ENCODE assay signal across 17 cellular contexts in genomic region chr11:44007746-44008501, GRCh38. TPM values are rescaled to one million over a fixed set of nuclear protein-coding genes. Genes with fewer than 3 reads are reported as not detected.
A peak's percentile ranks its signal among the peaks of the same experiment; 100 is the strongest.
DNase-seq lines count a peak whose midpoint lies in the region; ATAC-seq, FAIRE-seq and TF ChIP-seq lines count a peak whose summit lies in the region.
"Had no signal": no experiment of that assay in that cellular context is flagged by ENCODE, and none has a peak within 500 bp of the region (broad histone marks: within the 10 kb centered on the region; RNA-seq: fewer than 3 reads in every experiment).

No MANE protein-coding gene starts in this region.

- ATAC-seq in Right ventricle myocardium superior (ENCODE audit: poor library complexity), result no peak

- H3K27me3 Mint-ChIP-seq in progenitor cell of endocrine pancreas, result peaks cover 4% of the 10 kb centered on the region

- no peaks in the 10 kb centered on the region for H3K9me3 Mint-ChIP-seq in progenitor cell of endocrine pancreas (ENCODE audit: low read depth)
- H3K9me3 Mint-ChIP-seq: activated CD4-positive, alpha-beta memory T cell treated with anti-CD3 and anti-CD28 coated beads for 36 hours; stimulated activated naive CD8-positive, alpha-beta T cell treated with anti-CD3 and anti-CD28 coated beads, Interleukin-15, Interleukin-2, amounts not matched to agents 100 ng/mL and 50 ng/mL, for 24 hours had no signal

- no peak overlapping the region for H3K4ac ChIP-seq in H1 (replicated peaks; ENCODE audit: insufficient read length, low read depth, low read length)

- DNase-seq in left ventricle myocardium inferior (no peak), Right ventricle myocardium superior (no peak), H1 (ENCODE audit: low read depth in 1 of 2, low spot score in 2 of 2) (peak in 1 of 2 experiments; percentile 32), progenitor cell of endocrine pancreas (ENCODE audit: low spot score, unreplicated experiment) (no peak), esophagus muscularis mucosa (ENCODE audit: extremely low spot score) (no peak), HuH-7 (ENCODE audit: low spot score) (no peak), HTR-8/SVneo (ENCODE audit: insufficient read length, low spot score) (no peak), GM10266 (ENCODE audit: extremely low spot score) (no peak)
- DNase-seq: ACHN; activated CD4-positive, alpha-beta memory T cell treated with anti-CD3 and anti-CD28 coated beads for 36 hours; GDM1; Kasumi-1; NCI-H1436; NCI-H226 had no signal

- H3K4me2 ChIP-seq in H1 (ENCODE audit: insufficient read depth in 1 of 2, low read depth in 2 of 2, low read length in 2 of 2), result no peak overlapping the region
- H3K4me2 ChIP-seq: smooth muscle cell had no signal

- H2BK12ac ChIP-seq in H1 (ENCODE audit: low read depth, low read length), result no peak overlapping the region

- no peaks in the 10 kb centered on the region for H3K79me2 ChIP-seq in H1 (ENCODE audit: control insufficient read depth in 1 of 2, insufficient read depth in 2 of 2, low read length in 2 of 2)

- H3K4me3 Mint-ChIP-seq in progenitor cell of endocrine pancreas (ENCODE audit: low read depth), result no peak overlapping the region
- H3K4me3 Mint-ChIP-seq: activated CD4-positive, alpha-beta memory T cell treated with anti-CD3 and anti-CD28 coated beads for 36 hours; stimulated activated naive CD8-positive, alpha-beta T cell treated with anti-CD3 and anti-CD28 coated beads, Interleukin-15, Interleukin-2, amounts not matched to agents 100 ng/mL and 50 ng/mL, for 24 hours had no signal

- H3K9ac ChIP-seq in H1 (replicated peaks in 1 of 4; ENCODE audit: extremely low read depth in 1 of 4, low read depth in 3 of 4, low read length in 3 of 4), result no peak overlapping the region

- H3K4me1 Mint-ChIP-seq in progenitor cell of endocrine pancreas (ENCODE audit: low read depth), result peaks cover 2% of the 10 kb centered on the region

- no peak overlapping the region for H3K56ac ChIP-seq in H1 (replicated peaks; ENCODE audit: insufficient read length, low read depth, low read length)

- 88% methylated on average over 8 of the region's 8 CpGs; no CpG with 5 or more reads in 1 of the 2 experiments for WGBS in H1 (ENCODE audit: extremely low coverage in 1 of 2, insufficient coverage in 1 of 2, insufficient read length in 1 of 2, insufficient replicate concordance in 2 of 2, low coverage in 1 of 2, low lambda C conversion rate in 2 of 2, missing lambda C conversion rate in 1 of 2), 2 experiments
- 96% methylated on average over 8 of the region's 8 CpGs for WGBS in esophagus muscularis mucosa

- H4K20me1 ChIP-seq in H1 (replicated peaks in 1 of 2; ENCODE audit: control insufficient read depth in 1 of 2, insufficient read depth in 2 of 2, low read length in 2 of 2), result no peaks in the 10 kb centered on the region

- FAIRE-seq in H1 (lab: Jason Lieb, UNC) (no peak), HTR-8/SVneo (lab: Jason Lieb, UNC) (no peak)

- TF ChIP-seq RAD21 in H1 (IDR thresholded peaks at IDR 0.05 in 1 of 2, conservative IDR thresholded peaks at IDR 0.05 in 1 of 2; ENCODE audit: low read depth in 2 of 2, low read length in 2 of 2), result no peak

- H2BK20ac ChIP-seq in H1 (ENCODE audit: low read length), result no peak overlapping the region

- intact Hi-C loops in left ventricle myocardium inferior (cut with micrococcal nuclease), result no loop called here
- intact Hi-C loops in Right ventricle myocardium superior (cut with DNase I), result no loop called here
- intact Hi-C loops in esophagus muscularis mucosa (cut with DNase I), result no loop called here

- no peak overlapping the region for H4K8ac ChIP-seq in H1 (ENCODE audit: extremely low read depth, insufficient read depth, low read length)

- H3K27ac ChIP-seq in left ventricle myocardium inferior (replicated peaks) (peak overlapping the region; percentile 62), H1 (ENCODE audit: low read depth, low read length) (no peak overlapping the region), esophagus muscularis mucosa (replicated peaks in 1 of 4) (peak overlapping the region in 2 of 4 donors; percentile 27 to 38)

- H3K4me1 ChIP-seq in left ventricle myocardium inferior, result no peaks in the 10 kb centered on the region
- peaks cover 0 to 15% (median 6%) of the 10 kb centered on the region in 4 experiments; a peak in 6 of 7 replicates for H3K4me1 ChIP-seq in H1 (replicated peaks in 1 of 4; ENCODE audit: control insufficient read depth in 3 of 4, insufficient read depth in 4 of 4, low read length in 3 of 4)
- no peaks in the 10 kb centered on the region for H3K4me1 ChIP-seq in esophagus muscularis mucosa

- H2BK15ac ChIP-seq in H1 (ENCODE audit: low read length), result no peak overlapping the region

- TF ChIP-seq CTCF in left ventricle myocardium inferior (IDR thresholded peaks at IDR 0.05; ENCODE audit: borderline replicate concordance) (no peak), H1 (IDR thresholded peaks at IDR 0.05; ENCODE audit: control extremely low read depth in 1 of 3, insufficient read depth in 1 of 3, low read depth in 1 of 3, low read length in 3 of 3) (no peak), progenitor cell of endocrine pancreas (IDR thresholded peaks at IDR 0.05; ENCODE audit: unreplicated experiment) (no peak), esophagus muscularis mucosa (IDR thresholded peaks at IDR 0.05) (no peak), GM10266 (IDR thresholded peaks at IDR 0.05; ENCODE audit: control insufficient read depth, insufficient read depth, low read depth, missing control alignments) (no peak)

- peak overlapping the region; percentile 14 for H3K27ac Mint-ChIP-seq in progenitor cell of endocrine pancreas
- H3K27ac Mint-ChIP-seq: activated CD4-positive, alpha-beta memory T cell treated with anti-CD3 and anti-CD28 coated beads for 36 hours; stimulated activated naive CD8-positive, alpha-beta T cell treated with anti-CD3 and anti-CD28 coated beads, Interleukin-15, Interleukin-2, amounts not matched to agents 100 ng/mL and 50 ng/mL, for 24 hours had no signal

- no peak for TF ChIP-seq EP300 in H1 (IDR thresholded peaks at IDR 0.05; ENCODE audit: borderline replicate concordance in 1 of 2, low read depth in 2 of 2, low read length in 2 of 2)
- no peak for TF ChIP-seq EP300 in esophagus muscularis mucosa (IDR thresholded peaks at IDR 0.05)

- H3K36me3 Mint-ChIP-seq in progenitor cell of endocrine pancreas (ENCODE audit: insufficient read depth), result no peaks in the 10 kb centered on the region
- H3K36me3 Mint-ChIP-seq: activated CD4-positive, alpha-beta memory T cell treated with anti-CD3 and anti-CD28 coated beads for 36 hours had no signal

- H3K9me3 ChIP-seq in left ventricle myocardium inferior (replicated peaks) (no peaks in the 10 kb centered on the region), H1 (ENCODE audit: insufficient read depth in 2 of 2, low read depth in 1 of 2, low read length in 1 of 2) (no peaks in the 10 kb centered on the region), esophagus muscularis mucosa (no peaks in the 10 kb centered on the region)

- no peaks in the 10 kb centered on the region for H3K23me2 ChIP-seq in H1 (ENCODE audit: low read depth, low read length)

- CTCF ChIA-PET in H1 (lab: Charles Lee; ENCODE audit: partially characterized antibody), result interaction anchor here (0.8 to 4.2 kb wide), 3 partner anchors 21 to 118 kb away, joined by 3 to 24 read pairs (median 5); no protein-coding TSS in a partner anchor

- H3K4me3 ChIP-seq in left ventricle myocardium inferior, result no peak overlapping the region
- H3K4me3 ChIP-seq in H1 (ENCODE audit: extremely low read depth in 1 of 4, insufficient read depth in 2 of 4, low read depth in 3 of 4, low read length in 4 of 4), result no peak overlapping the region
- H3K4me3 ChIP-seq in esophagus muscularis mucosa, result no peak overlapping the region
- H3K4me3 ChIP-seq: dorsolateral prefrontal cortex, smooth muscle cell had no signal

- TF ChIP-seq POLR2A in H1 (IDR thresholded peaks at IDR 0.05; ENCODE audit: control extremely low read depth in 1 of 2, low read depth in 2 of 2, low read length in 2 of 2), result no peak
- TF ChIP-seq POLR2A in esophagus muscularis mucosa (IDR thresholded peaks at IDR 0.05; ENCODE audit: low read depth), result no peak

- no peak overlapping the region for H3K18ac ChIP-seq in H1 (ENCODE audit: extremely low read depth, low read length)

- H3K36me3 ChIP-seq in left ventricle myocardium inferior, result no peaks in the 10 kb centered on the region
- H3K36me3 ChIP-seq in H1 (ENCODE audit: control insufficient read depth in 2 of 4, insufficient read depth in 4 of 4, low read length in 3 of 4), result no peaks in the 10 kb centered on the region
- no peaks in the 10 kb centered on the region for H3K36me3 ChIP-seq in esophagus muscularis mucosa

- H3K79me1 ChIP-seq in H1 (ENCODE audit: low read depth, low read length), result no peaks in the 10 kb centered on the region

- H2BK120ac ChIP-seq in H1 (replicated peaks; ENCODE audit: low read depth, low read length), result no peak overlapping the region

- no peak overlapping the region for H3K14ac ChIP-seq in H1 (ENCODE audit: insufficient read length)

- H3K27me3 ChIP-seq in left ventricle myocardium inferior (ENCODE audit: low read depth) (no peaks in the 10 kb centered on the region), H1 (replicated peaks in 1 of 4; ENCODE audit: control insufficient read depth in 3 of 4, extremely low read depth in 1 of 4, insufficient read depth in 3 of 4, low read length in 3 of 4) (no peaks in the 10 kb centered on the region; a peak in 1 of 7 replicates), esophagus muscularis mucosa (no peaks in the 10 kb centered on the region)
- H3K27me3 ChIP-seq: dorsolateral prefrontal cortex had no signal

- no peak overlapping the region for H2AFZ ChIP-seq in H1 (ENCODE audit: low read length)

- no peak overlapping the region for H2BK5ac ChIP-seq in H1 (ENCODE audit: low read depth, low read length)

- no peak overlapping the region for H3K23ac ChIP-seq in H1 (ENCODE audit: insufficient read length)

- POLR2A ChIA-PET in H1 (lab: Charles Lee; ENCODE audit: partially characterized antibody), result interaction anchor here (1.0 kb wide), 1 partner anchor 73 kb away, joined by 3 read pairs; no protein-coding TSS in a partner anchor

- H2AK5ac ChIP-seq in H1 (ENCODE audit: low read depth, low read length), result no peak overlapping the region

- H4K5ac ChIP-seq in H1 (ENCODE audit: insufficient read length, low read depth, low read length), result no peak overlapping the region

- peak overlapping the region; percentile 7 for H4K91ac ChIP-seq in H1 (replicated peaks; ENCODE audit: insufficient read length, low read length)

RNA-seq across cellular contexts. Expression of gene ACCSL, which starts 39.9 kb away (rescaled TPM):
- total RNA-seq in left ventricle myocardium inferior, result not detected
- total RNA-seq in Right ventricle myocardium superior, result not detected
- total RNA-seq in H1 (2021; fragmentation: NEBNext Ultra II Directional; extraction: Animal tissue kit (Norgen Biotek cat#: 25700)), result not detected in 2 replicates
- polyA plus RNA-seq in H1 (2011; rRNA removed), result not detected in 2 replicates
- polyA plus RNA-seq in H1 (2011; cell fraction: cytosol; rRNA removed), result not detected
- polyA plus RNA-seq in H1 (2011; cell fraction: nucleus; rRNA removed), result not detected
- polyA plus RNA-seq in H1 (2012, experiment 1 of 2), result not detected in 4 replicates
- polyA plus RNA-seq in H1 (2012, experiment 2 of 2), result not detected
- not detected for polyA plus RNA-seq in H1 (2013, experiment 1 of 2)
- not detected for polyA plus RNA-seq in H1 (2013, experiment 2 of 2)
- polyA minus RNA-seq in H1 (2011; rRNA and poly(A)+ RNA removed), result not detected in 2 replicates
- polyA minus RNA-seq in H1 (2011; cell fraction: cytosol; rRNA and poly(A)+ RNA removed), result not detected
- not detected for polyA minus RNA-seq in H1 (2011; cell fraction: nucleus; rRNA and poly(A)+ RNA removed)
- not detected in 2 replicates for total RNA-seq in progenitor cell of endocrine pancreas
- total RNA-seq in esophagus muscularis mucosa, result not detected
- total RNA-seq: activated CD4-positive, alpha-beta memory T cell treated with anti-CD3 and anti-CD28 coated beads for 36 hours; smooth muscle cell had no signal
- polyA plus RNA-seq: smooth muscle cell had no signal

RNA-seq across cellular contexts. Expression of gene ACCS, which starts 58.1 kb away (rescaled TPM):
- total RNA-seq in left ventricle myocardium inferior (7.9 TPM), Right ventricle myocardium superior (6.3 TPM), progenitor cell of endocrine pancreas (30.5 and 33.5 TPM in 2 replicates), esophagus muscularis mucosa (10 to 100 TPM in 2 of 4 donors, 1 to 10 TPM in 2; 8.0 to 19.1 (median 13.5) TPM)
- total RNA-seq in H1 (2021; fragmentation: NEBNext Ultra II Directional; extraction: Animal tissue kit (Norgen Biotek cat#: 25700)), result 4.3 and 6.0 TPM in 2 replicates
- 8.0 and 8.5 TPM in 2 replicates for polyA plus RNA-seq in H1 (2011; rRNA removed)
- 11.0 TPM for polyA plus RNA-seq in H1 (2011; cell fraction: cytosol; rRNA removed)
- 57.1 TPM for polyA plus RNA-seq in H1 (2011; cell fraction: nucleus; rRNA removed)
- polyA plus RNA-seq in H1 (2012, experiment 1 of 2), result 6.6 to 11.9 TPM (median 8.6 TPM) in 4 replicates
- polyA plus RNA-seq in H1 (2012, experiment 2 of 2), result 2.6 TPM
- polyA plus RNA-seq in H1 (2013, experiment 1 of 2), result 5.3 TPM
- 2.9 TPM for polyA plus RNA-seq in H1 (2013, experiment 2 of 2)
- 7.3 and 7.9 TPM in 2 replicates for polyA minus RNA-seq in H1 (2011; rRNA and poly(A)+ RNA removed)
- 4.5 TPM for polyA minus RNA-seq in H1 (2011; cell fraction: cytosol; rRNA and poly(A)+ RNA removed)
- 16.4 TPM for polyA minus RNA-seq in H1 (2011; cell fraction: nucleus; rRNA and poly(A)+ RNA removed)
